Comparison of ENCODE assay signal across 9 cellular contexts in genomic region chr3:149751551-149751950, GRCh38. TPM values are rescaled to one million over a fixed set of nuclear protein-coding genes. Genes with fewer than 3 reads are reported as not detected.
A peak's percentile ranks its signal among the peaks of the same experiment; 100 is the strongest.
DNase-seq lines count a peak whose midpoint lies in the region; ATAC-seq and TF ChIP-seq lines count a peak whose summit lies in the region.
"Had no signal": no experiment of that assay in that cellular context is flagged by ENCODE, and none has a peak within 500 bp of the region (broad histone marks: within the 10 kb centered on the region; RNA-seq: fewer than 3 reads in every experiment).

No MANE protein-coding gene starts in this region.

- H3K9me3 ChIP-seq in CD8-positive, alpha-beta T cell (ENCODE audit: low read length): no peaks in the 10 kb centered on the region
- H3K9me3 ChIP-seq in ectodermal cell (ENCODE audit: control insufficient read depth, low read length) (no peaks in the 10 kb centered on the region), neuron (ENCODE audit: low read length) (no peaks in the 10 kb centered on the region)

- H3K27me3 ChIP-seq in CD8-positive, alpha-beta T cell (ENCODE audit: insufficient read depth, low read length): no peaks in the 10 kb centered on the region
- no peaks in the 10 kb centered on the region for H3K27me3 ChIP-seq in ectodermal cell (ENCODE audit: control insufficient read depth, insufficient read depth, low read length, poor library complexity, severe bottlenecking)
- peaks cover 4% of the 10 kb centered on the region for H3K27me3 ChIP-seq in neuron (ENCODE audit: insufficient read depth, low read length)

- no peaks in the 10 kb centered on the region for H3K9me3 Mint-ChIP-seq in CD8-positive, alpha-beta T cell

- H3K36me3 Mint-ChIP-seq in CD8-positive, alpha-beta T cell: peaks cover 47% of the 10 kb centered on the region

- 30 to 35% methylated on average over 4 of the region's 4 CpGs for WGBS in ectodermal cell, 2 experiments

- CTCF ChIA-PET in CD8-positive, alpha-beta T cell (lab: Charles Lee): interaction anchor here (1.8 to 3.1 kb wide), 2 partner anchors 14 to 57 kb away, joined by 6 to 14 read pairs; no protein-coding TSS in a partner anchor

- H3K4me3 ChIP-seq in CD8-positive, alpha-beta T cell (ENCODE audit: low read depth, low read length): peak overlapping the region; percentile 80
- H3K4me3 ChIP-seq in ectodermal cell (ENCODE audit: insufficient read depth, low read depth, low read length) (peak overlapping the region; percentile 87), neuron (ENCODE audit: low read length) (peak overlapping the region; percentile 77)

- H3K27ac Mint-ChIP-seq in CD8-positive, alpha-beta T cell: peak overlapping the region; percentile 97

- no peaks in the 10 kb centered on the region for H3K27me3 Mint-ChIP-seq in CD8-positive, alpha-beta T cell (ENCODE audit: low read depth)

- no peak for ATAC-seq in CD8-positive, alpha-beta T cell
- ATAC-seq in GM21825 (IDR thresholded peaks at IDR 0.05; ENCODE audit: unreplicated experiment): no peak
- no peak for ATAC-seq in HG03565 (IDR thresholded peaks at IDR 0.05; ENCODE audit: unreplicated experiment)
- ATAC-seq in HG02571 (IDR thresholded peaks at IDR 0.05; ENCODE audit: unreplicated experiment): no peak
- ATAC-seq in GM21529 (IDR thresholded peaks at IDR 0.05; ENCODE audit: unreplicated experiment): no peak

- POLR2A ChIA-PET in CD8-positive, alpha-beta T cell (lab: Charles Lee): interaction anchor here (0.6 to 1.6 kb wide), 7 partner anchors 9 to 1013 kb away, joined by 3 to 8 read pairs (median 4); partner anchors contain the start of gene HPS3

- H3K36me3 ChIP-seq in CD8-positive, alpha-beta T cell (ENCODE audit: insufficient read depth, low read length): peaks cover 6% of the 10 kb centered on the region
- H3K36me3 ChIP-seq in ectodermal cell (ENCODE audit: control insufficient read depth, insufficient read depth, low read length) (peaks cover 12% of the 10 kb centered on the region), neuron (ENCODE audit: insufficient read depth, low read length) (peaks cover 37% of the 10 kb centered on the region)

- H3K4me1 Mint-ChIP-seq in CD8-positive, alpha-beta T cell (ENCODE audit: low read depth): peaks cover 45% of the 10 kb centered on the region

- TF ChIP-seq CTCF in CD8-positive, alpha-beta T cell (IDR thresholded peaks at IDR 0.05): no peak

- peak overlapping the region; percentile 74 for H3K27ac ChIP-seq in CD8-positive, alpha-beta T cell (ENCODE audit: low read depth, low read length)
- no peak overlapping the region for H3K27ac ChIP-seq in ectodermal cell (ENCODE audit: insufficient read depth, low read depth, low read length, poor library complexity, severe bottlenecking)

- no peak for DNase-seq in CD8-positive, alpha-beta T cell
- peak; percentile 31 for DNase-seq in NAMALWA (ENCODE audit: low spot score)
- DNase-seq: effector CD4-positive, alpha-beta T cell had no signal

- H3K4me1 ChIP-seq in CD8-positive, alpha-beta T cell (ENCODE audit: insufficient read depth, low read length): peaks cover 20% of the 10 kb centered on the region
- H3K4me1 ChIP-seq in ectodermal cell (ENCODE audit: control insufficient read depth, insufficient read depth, low read length) (peaks cover 7% of the 10 kb centered on the region), neuron (ENCODE audit: insufficient read depth, low read length) (peaks cover 13% of the 10 kb centered on the region)

- peak overlapping the region; percentile 97 for H2AFZ ChIP-seq in neuron (ENCODE audit: low read depth, low read length)

- peak overlapping the region; percentile 97 for H3K4me3 Mint-ChIP-seq in CD8-positive, alpha-beta T cell

- intact Hi-C loops in CD8-positive, alpha-beta T cell (cut with DNase I, micrococcal nuclease): loop anchor here (5.0 kb wide), 2 partner anchors 216 to 624 kb away; partner anchors contain the start of gene HPS3 (in 1 of the 2)

RNA-seq across cellular contexts. Expression of gene COMMD2, which starts 0.7 kb away (rescaled TPM):
- 10 to 100 TPM; 59.1 to 59.6 TPM for total RNA-seq in CD8-positive, alpha-beta T cell
- polyA plus RNA-seq in ectodermal cell (2013, experiment 1 of 4): 63.2 TPM
- polyA plus RNA-seq in ectodermal cell (2013, experiment 2 of 4): 64.1 TPM
- polyA plus RNA-seq in ectodermal cell (2013, experiment 3 of 4): 46.3 TPM
- polyA plus RNA-seq in ectodermal cell (2013, experiment 4 of 4): 62.0 TPM

RNA-seq across cellular contexts. Expression of gene ANKUB1, which starts 40.8 kb away (rescaled TPM):
- not detected for total RNA-seq in CD8-positive, alpha-beta T cell
- polyA plus RNA-seq in ectodermal cell (2013, experiment 1 of 4): not detected
- polyA plus RNA-seq in ectodermal cell (2013, experiment 2 of 4): not detected
- not detected for polyA plus RNA-seq in ectodermal cell (2013, experiment 3 of 4)
- not detected for polyA plus RNA-seq in ectodermal cell (2013, experiment 4 of 4)
